In genomic region chr17:57877803-57878202, GRCh38 we compare ENCODE assay signal across 17 cellular contexts. TPM values are rescaled to one million over a fixed set of nuclear protein-coding genes. Genes with fewer than 3 reads are reported as not detected.
DNase-seq lines count a peak whose midpoint lies in the region; ATAC-seq and TF ChIP-seq lines count a peak whose summit lies in the region.
"Had no signal": no experiment of that assay in that cellular context is flagged by ENCODE, and none has a peak within 500 bp of the region (broad histone marks: within the 10 kb centered on the region; RNA-seq: fewer than 3 reads in every experiment).

No MANE protein-coding gene starts in this region.

- H3K4me3 ChIP-seq in HUES6 (ENCODE audit: low read depth, low read length) = no peak overlapping the region
- H3K4me3 ChIP-seq in lower leg skin (ENCODE audit: low read depth, poor library complexity, severe bottlenecking) = no peak overlapping the region
- H3K4me3 ChIP-seq: mucosa of descending colon, thoracic aorta had no signal

- 63 to 90% methylated on average over 5 of the region's 5 CpGs for WGBS in lower leg skin, 2 donors

- TF ChIP-seq CTCF in lower leg skin (IDR thresholded peaks at IDR 0.05) = no peak

- no peak overlapping the region for H3K27ac ChIP-seq in HUES6 (ENCODE audit: low read depth, low read length)
- H3K27ac ChIP-seq in layer of hippocampus (ENCODE audit: low read depth, low read length) = peak overlapping the region; percentile 33
- peak overlapping the region; percentile 43 for H3K27ac ChIP-seq in substantia nigra (ENCODE audit: low read depth, low read length, poor library complexity, severe bottlenecking)
- H3K27ac ChIP-seq: thoracic aorta had no signal

- intact Hi-C loops in lower leg skin (cut with DNase I; ENCODE audit: low total_unique reads) = no loop called here

- no peaks in the 10 kb centered on the region for H3K36me3 ChIP-seq in HUES6 (ENCODE audit: control insufficient read depth, insufficient read depth, low read length)
- H3K36me3 ChIP-seq: thoracic aorta had no signal

- ATAC-seq in GM18519 (IDR thresholded peaks at IDR 0.05; ENCODE audit: low FRiP score, unreplicated experiment) = no peak
- ATAC-seq: HepG2, mucosa of descending colon had no signal

- peak overlapping the region; percentile 6 for H3K9ac ChIP-seq in HUES6 (ENCODE audit: low read length)

- H3K4me1 ChIP-seq in HUES6 (ENCODE audit: control insufficient read depth, insufficient read depth, low read length) = peaks cover 77% of the 10 kb centered on the region

- TF ChIP-seq POLR2A in lower leg skin (IDR thresholded peaks at IDR 0.05) = no peak

- H3K27me3 ChIP-seq in HUES6 (ENCODE audit: control insufficient read depth, insufficient read depth, low read length) (peaks cover 10% of the 10 kb centered on the region; the same call in 1 of the 2 replicates), layer of hippocampus (ENCODE audit: control insufficient read depth, insufficient read depth, low read length) (no peaks in the 10 kb centered on the region)

- H3K9me3 ChIP-seq in HUES6 (ENCODE audit: control insufficient read depth, insufficient read depth, low read depth, low read length) = peaks cover 5% of the 10 kb centered on the region; the same call in 1 of the 2 replicates
- H3K9me3 ChIP-seq: mucosa of descending colon, thoracic aorta had no signal

- peak; percentile 46 for DNase-seq in amniotic epithelial cell (ENCODE audit: low read depth)
- no peak for DNase-seq in substantia nigra (lab: John Stamatoyannopoulos, UW)
- DNase-seq in lower leg skin (ENCODE audit: low spot score in 2 of 2) = no peak
- DNase-seq in GDM1 (lab: John Stamatoyannopoulos, UW) = no peak
- DNase-seq: activated B cell treated with CpG ODN at 0.5 μM for 24 hours; anterior cingulate cortex; C1 segment of cervical spinal cord; cortex of kidney; NCI-H2107; NCI-H82; stimulated activated CD4-positive, alpha-beta T cell treated with anti-CD3 and anti-CD28 coated beads, Interleukin-4, amount 100 ng/mL, for 1 hour had no signal

RNA-seq across cellular contexts. Expression of gene MRPS23, which starts 28.0 kb away (rescaled TPM):
- 10 to 100 TPM; 12.2 to 17.8 (median 15.0) TPM for total RNA-seq in lower leg skin
